In the genomic region with DNA sequence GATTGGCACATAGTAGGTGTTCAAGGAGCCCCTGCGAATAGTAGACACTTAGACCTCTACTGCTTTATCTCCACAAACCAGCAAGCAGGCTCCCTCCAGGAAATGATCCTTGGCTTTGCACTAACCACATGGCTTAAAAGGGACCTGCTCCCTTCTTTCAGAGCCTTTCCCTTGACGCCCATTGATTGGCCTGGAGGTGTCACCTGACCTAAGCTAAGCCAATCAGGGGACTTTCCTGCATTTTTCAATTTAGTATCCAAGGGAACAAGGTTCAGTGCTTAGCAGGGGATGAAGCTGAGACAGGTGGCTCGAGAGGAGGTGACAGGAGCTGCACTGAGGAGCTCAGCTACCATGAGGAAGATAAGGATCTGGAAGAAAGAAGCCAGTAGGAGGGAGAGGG, we compare ENCODE assay signal across 22 cellular contexts. TPM values are rescaled to one million over a fixed set of nuclear protein-coding genes. Genes with fewer than 3 reads are reported as not detected.
DNase-seq lines count a peak whose midpoint lies in the region; ATAC-seq, FAIRE-seq and TF ChIP-seq lines count a peak whose summit lies in the region.
"Had no signal": no experiment of that assay in that cellular context is flagged by ENCODE, and none has a peak within 500 bp of the region (broad histone marks: within the 10 kb centered on the region; RNA-seq: fewer than 3 reads in every experiment).

No MANE protein-coding gene starts in this region.

- no peak overlapping the region for H3K4me2 ChIP-seq in A549
- H3K4me2 ChIP-seq in K562 (ENCODE audit: insufficient read depth, low read length) = no peak overlapping the region

- no peaks in the 10 kb centered on the region for H3K9me1 ChIP-seq in K562 (ENCODE audit: control insufficient read depth, insufficient read depth, low read length)

- H3K79me2 ChIP-seq in K562 (ENCODE audit: control insufficient read depth, insufficient read depth, low read length) = no peaks in the 10 kb centered on the region

- CTCF ChIA-PET in A549 (lab: Yijun Ruan, JAX) (interaction anchor here (1.0 to 1.7 kb wide), 2 partner anchors 12 to 252 kb away, joined by 4 read pairs; no protein-coding TSS in a partner anchor), K562 (lab: Yijun Ruan, JAX; ENCODE audit: low intra/inter-chr PET ratio) (no interaction called here)

- no peak overlapping the region for H3K27ac ChIP-seq in A549
- no peak overlapping the region for H3K27ac ChIP-seq in K562 (ENCODE audit: extremely low read depth, low read depth, low read length)
- H3K27ac ChIP-seq: heart left ventricle had no signal

- in situ Hi-C loops in K562 (cut with MboI) = no loop called here

- peaks cover 0 to 8% of the 10 kb centered on the region in 2 experiments; a peak in 1 of 5 replicates for H3K27me3 ChIP-seq in K562 (ENCODE audit: control insufficient read depth in 2 of 2, insufficient read depth in 2 of 2, low read length in 2 of 2)

- 39% methylated on average over 3 of the region's 3 CpGs for WGBS in A549 (ENCODE audit: missing lambda C conversion rate)
- WGBS in K562 (ENCODE audit: insufficient coverage, low coverage, missing lambda C conversion rate) = 2% methylated on average over 3 of the region's 3 CpGs

- 0 out of 2 replicates have a peak overlapping the region, but pooled peaks have one; percentile 30 for H2AFZ ChIP-seq in K562 (ENCODE audit: low read depth, low read length)

- TF ChIP-seq POLR2A in A549 (IDR thresholded peaks at IDR 0.05; ENCODE audit: low read length) = no peak
- no peak for TF ChIP-seq POLR2A in K562 (conservative IDR thresholded peaks at IDR 0.05)

- no peak for TF ChIP-seq EP300 in A549 (IDR thresholded peaks at IDR 0.05)
- no peak for TF ChIP-seq EP300 in K562 (IDR thresholded peaks at IDR 0.05; ENCODE audit: low read length)

- intact Hi-C loops in K562 (cut with micrococcal nuclease) = no loop called here

- ATAC-seq in A549 = peak in 1 of 2 experiments; percentile 46; a peak in 1 of 6 replicates
- peak; percentile 79 for ATAC-seq in K562
- ATAC-seq: activated CD8-positive, alpha-beta T cell treated with anti-CD3 and anti-CD28 coated beads for 36 hours; heart left ventricle had no signal

- H3K4me1 ChIP-seq in A549 (no peaks in the 10 kb centered on the region), K562 (replicated peaks in 1 of 2; ENCODE audit: control insufficient read depth in 2 of 2, insufficient read depth in 2 of 2, low read length in 2 of 2) (no peaks in the 10 kb centered on the region)
- H3K4me1 ChIP-seq: heart left ventricle had no signal

- FAIRE-seq in A549 (lab: Jason Lieb, UNC) (no peak), K562 (lab: Jason Lieb, UNC) (peak; percentile 6)
- FAIRE-seq: G401.6 had no signal

- POLR2A ChIA-PET in A549 (lab: Yijun Ruan, JAX) (no interaction called here), K562 (lab: Yijun Ruan, JAX) (interaction anchor here (0.7 to 1.0 kb wide), 2 partner anchors 8 to 16 kb away, joined by 4 read pairs; no protein-coding TSS in a partner anchor)

- H3K9me3 ChIP-seq in A549 = no peaks in the 10 kb centered on the region
- H3K9me3 ChIP-seq in K562 (replicated peaks; ENCODE audit: control insufficient read depth, insufficient read depth, low read depth, low read length) = no peaks in the 10 kb centered on the region
- H3K9me3 ChIP-seq: heart left ventricle had no signal

- BruUV-seq in K562 (replicated peaks; lab: Mats Ljungman, UMichigan) = no TSS peak

- no peak overlapping the region for H3K4me3 ChIP-seq in A549
- H3K4me3 ChIP-seq in K562 = no peak overlapping the region
- H3K4me3 ChIP-seq: heart left ventricle had no signal

- H3K9ac ChIP-seq in K562 (ENCODE audit: insufficient read depth in 1 of 2, low read depth in 2 of 2, low read length in 2 of 2) = no peak overlapping the region

- TF ChIP-seq CTCF in A549 (IDR thresholded peaks at IDR 0.05) (no peak), K562 (IDR thresholded peaks at IDR 0.05 in 2 of 3, conservative IDR thresholded peaks at IDR 0.05 in 1 of 3; ENCODE audit: insufficient read depth in 2 of 3, low read depth in 1 of 3, low read length in 3 of 3) (no peak)

- H4K20me1 ChIP-seq in K562 (replicated peaks; ENCODE audit: control insufficient read depth, insufficient read depth, low read length) = no peaks in the 10 kb centered on the region

- TF ChIP-seq RAD21 in A549 (conservative IDR thresholded peaks at IDR 0.05 in 1 of 2, IDR thresholded peaks at IDR 0.05 in 1 of 2) (no peak), K562 (CRISPR knock-in tag; conservative IDR thresholded peaks at IDR 0.05 in 1 of 2, IDR thresholded peaks at IDR 0.05 in 1 of 2) (no peak)

- H3K36me3 ChIP-seq in K562 (ENCODE audit: control insufficient read depth, insufficient read depth, low read length) = no peaks in the 10 kb centered on the region
- H3K36me3 ChIP-seq: heart left ventricle had no signal

- DNase-seq in A172 (ENCODE audit: low spot score) (peak; percentile 24), A549 (ENCODE audit: low read depth in 1 of 2, low spot score in 1 of 2) (peak; percentile 19 to 22), NCI-H146 treated with DMSO at 0.1 percent for 48 hours (lab: John Stamatoyannopoulos, UW; ENCODE audit: unreplicated experiment) (peak; percentile 30), K562 (ENCODE audit: extremely low read depth in 1 of 4, low spot score in 3 of 4) (peak; percentile 16 to 65 (median 64)), C1 segment of cervical spinal cord (lab: John Stamatoyannopoulos, UW) (no peak)
- DNase-seq in stimulated activated CD4-positive, alpha-beta T cell treated with anti-CD3 and anti-CD28 coated beads, Interleukin-4, amount 100 ng/mL, for 1 hour = no peak
- no peak for DNase-seq in activated effector memory CD4-positive, alpha-beta T cell treated with anti-CD3 and anti-CD28 coated beads, Interleukin-2, amount 50 U/mL, for 16 hours
- DNase-seq: activated CD8-positive, alpha-beta T cell treated with anti-CD3 and anti-CD28 coated beads for 36 hours; activated naive CD4-positive, alpha-beta T cell treated with anti-CD3 and anti-CD28 coated beads, Interleukin-2, amount 50 U/mL, for 16 hours; activated T-cell treated with anti-CD3 and anti-CD28 coated beads, Interleukin-2, amount 50 U/mL, for 1 hour; anterior cingulate cortex; caudate nucleus; heart left ventricle; HFFc6; immature natural killer cell; NCI-H524 treated with DMSO at 0.1 percent for 48 hours; SHP77 treated with DMSO at 0.1 percent for 48 hours; T-helper 2 cell had no signal

TF ChIP-seq in A549, 52 proteins besides CTCF, POLR2A, EP300 and RAD21:
- TF ChIP-seq USF2 (IDR thresholded peaks at IDR 0.05) = peak; percentile 43
- no peak for TF ChIP-seq RCOR1 (IDR thresholded peaks at IDR 0.05; ENCODE audit: low read depth, low read length)
- no peak for TF ChIP-seq MAZ (IDR thresholded peaks at IDR 0.05; ENCODE audit: borderline replicate concordance, low read depth, low read length)
- TF ChIP-seq MAFK (IDR thresholded peaks at IDR 0.05; ENCODE audit: partially characterized antibody) = no peak

TF ChIP-seq in K562, 482 proteins besides CTCF, POLR2A, EP300 and RAD21 (continues in another document):
- TF ChIP-seq, protein P1, sequence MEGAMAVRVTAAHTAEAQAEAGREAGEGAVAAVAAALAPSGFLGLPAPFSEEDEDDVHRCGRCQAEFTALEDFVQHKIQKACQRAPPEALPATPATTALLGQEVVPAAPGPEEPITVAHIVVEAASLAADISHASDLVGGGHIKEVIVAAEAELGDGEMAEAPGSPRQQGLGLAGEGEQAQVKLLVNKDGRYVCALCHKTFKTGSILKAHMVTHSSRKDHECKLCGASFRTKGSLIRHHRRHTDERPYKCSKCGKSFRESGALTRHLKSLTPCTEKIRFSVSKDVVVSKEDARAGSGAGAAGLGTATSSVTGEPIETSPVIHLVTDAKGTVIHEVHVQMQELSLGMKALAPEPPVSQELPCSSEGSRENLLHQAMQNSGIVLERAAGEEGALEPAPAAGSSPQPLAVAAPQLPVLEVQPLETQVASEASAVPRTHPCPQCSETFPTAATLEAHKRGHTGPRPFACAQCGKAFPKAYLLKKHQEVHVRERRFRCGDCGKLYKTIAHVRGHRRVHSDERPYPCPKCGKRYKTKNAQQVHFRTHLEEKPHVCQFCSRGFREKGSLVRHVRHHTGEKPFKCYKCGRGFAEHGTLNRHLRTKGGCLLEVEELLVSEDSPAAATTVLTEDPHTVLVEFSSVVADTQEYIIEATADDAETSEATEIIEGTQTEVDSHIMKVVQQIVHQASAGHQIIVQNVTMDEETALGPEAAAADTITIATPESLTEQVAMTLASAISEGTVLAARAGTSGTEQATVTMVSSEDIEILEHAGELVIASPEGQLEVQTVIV (CRISPR knock-in tag; IDR thresholded peaks at IDR 0.05; ENCODE audit: borderline replicate concordance) = no peak
- no peak for TF ChIP-seq E2F3 (CRISPR knock-in tag; IDR thresholded peaks at IDR 0.05)
- TF ChIP-seq EZH2 (IDR thresholded peaks at IDR 0.05; ENCODE audit: borderline replicate concordance, low read depth, low read length) = no peak

RNA-seq across cellular contexts. Expression of gene CLEC19A, which starts 52.8 kb away (rescaled TPM):
- 0.38 and 0.83 TPM in 2 replicates for total RNA-seq in A172 (2014; rRNA removed; shearing (Covaris generic))
- polyA plus RNA-seq in A549 (2011; rRNA removed) (0.09 and 0.15 TPM in 2 replicates), A549 (2017; fragmentation: RNase III; extraction: RNeasy Plus Mini Kit Qiagen cat#74134 plus additional on column Dnase treatment) (0.49 to 0.58 TPM (median 0.50 TPM) in 3 replicates), K562 (2011; rRNA removed) (not detected in 2 replicates), K562 (2014; fragmentation: Illumina TruSeq; extraction: Trizol) (not detected in 2 replicates), K562 (2014; fragmentation: Nextera tagmentation; extraction: Ambion mirVana) (not detected), K562 (2014; rRNA removed) (not detected in 2 replicates)
- polyA plus RNA-seq in A549 (2012; cell fraction: cytosol; rRNA removed) = 0.18 and 0.26 TPM in 2 replicates
- polyA plus RNA-seq in A549 (2012; cell fraction: nucleus; rRNA removed) = 0.05 and 0.24 TPM in 2 replicates
- polyA minus RNA-seq in A549 (2011; rRNA and poly(A)+ RNA removed) = not detected in 2 replicates
- total RNA-seq in K562 (2011; cell fraction: chromatin; rRNA removed; ENCODE audit: low replicate concordance) = not detected in 2 replicates
- total RNA-seq in K562 (2011; cell fraction: nucleolus; rRNA removed) = not detected in 2 replicates
- total RNA-seq in K562 (2011; cell fraction: nucleoplasm; rRNA removed) = not detected in 2 replicates
- total RNA-seq in K562 (2014; rRNA removed) (not detected in 2 replicates), K562 (2014; rRNA removed; fragmentation: Illumina TruSeq; extraction: Trizol) (not detected in 2 replicates), K562 (2015; rRNA removed; fragmentation: Illumina TruSeq; extraction: Trizol) (not detected in 2 replicates), K562 (2021) (not detected in 2 replicates)
- not detected in 2 replicates for polyA plus RNA-seq in K562 (2011; cell fraction: cytosol; rRNA removed)
- polyA plus RNA-seq in K562 (2011; cell fraction: nucleus; rRNA removed) = not detected in 2 replicates
- polyA plus RNA-seq in K562 (2012) = not detected in 2 replicates
- polyA minus RNA-seq in K562 (2011; rRNA and poly(A)+ RNA removed) = not detected in 2 replicates
- not detected in 2 replicates for polyA minus RNA-seq in K562 (2011; cell fraction: cytosol; rRNA and poly(A)+ RNA removed)
- not detected in 2 replicates for polyA minus RNA-seq in K562 (2011; cell fraction: nucleus; rRNA and poly(A)+ RNA removed)
- total RNA-seq: activated CD8-positive, alpha-beta T cell treated with anti-CD3 and anti-CD28 coated beads for 36 hours; dermis microvascular lymphatic vessel endothelial cell; heart left ventricle; HFFc6; lower leg skin had no signal
- polyA plus RNA-seq: BJ, heart left ventricle, immature natural killer cell had no signal

Comparison
In these comparisons a context has a peak if more than half of its experiments do, and no peak if none do; other contexts are left out.
1. DNase-seq: peak in A172 (single experiment), A549 (2 of 2), NCI-H146 treated with DMSO at 0.1 percent for 48 hours (single experiment) and K562 (4 of 4); none in stimulated activated CD4-positive, alpha-beta T cell treated with anti-CD3 and anti-CD28 coated beads, Interleukin-4, amount 100 ng/mL, for 1 hour (single experiment), activated effector memory CD4-positive, alpha-beta T cell treated with anti-CD3 and anti-CD28 coated beads, Interleukin-2, amount 50 U/mL, for 16 hours (single experiment) and C1 segment of cervical spinal cord (0 of 14).